ENCODE assay signal across 13 cellular contexts in the genomic region with DNA sequence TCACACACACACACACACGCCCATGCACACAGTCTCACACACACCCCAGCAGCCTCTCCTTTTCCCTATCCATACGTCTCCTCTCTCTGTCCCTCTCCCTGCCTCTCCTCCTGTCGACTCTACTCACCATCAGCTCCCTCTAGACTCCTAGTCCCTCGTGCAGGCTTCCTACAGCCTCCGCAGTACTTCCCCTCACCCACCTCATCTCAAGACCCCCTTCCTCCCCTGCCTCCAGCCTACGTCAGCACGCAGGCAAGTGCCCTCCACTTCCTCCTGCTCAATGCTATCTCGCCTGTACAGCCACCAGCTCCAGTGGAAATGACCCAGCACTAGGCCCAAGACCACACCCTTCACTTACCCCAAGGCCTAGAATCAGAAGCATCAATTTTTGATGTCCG. TPM values are rescaled to one million over a fixed set of nuclear protein-coding genes. Genes with fewer than 3 reads are reported as not detected.
DNase-seq lines count a peak whose midpoint lies in the region; ATAC-seq and TF ChIP-seq lines count a peak whose summit lies in the region.
"Had no signal": no experiment of that assay in that cellular context is flagged by ENCODE, and none has a peak within 500 bp of the region (broad histone marks: within the 10 kb centered on the region; RNA-seq: fewer than 3 reads in every experiment).

No MANE protein-coding gene starts in this region.

- peaks cover 6% of the 10 kb centered on the region for H3K9me3 Mint-ChIP-seq in activated naive CD4-positive, alpha-beta T cell treated with anti-CD3 and anti-CD28 coated beads, Interleukin-2, amount 10 ng/mL, durations not matched to agents 7 days and 5 days
- no peaks in the 10 kb centered on the region for H3K9me3 Mint-ChIP-seq in endodermal cell

- CTCF ChIA-PET in activated naive CD4-positive, alpha-beta T cell treated with anti-CD3 and anti-CD28 coated beads, Interleukin-2, amount 10 ng/mL, durations not matched to agents 7 days and 5 days (lab: Charles Lee), result interaction anchor here (1.1 kb wide), 1 partner anchor 20 kb away, joined by 5 read pairs; no protein-coding TSS in a partner anchor

- H3K27me3 ChIP-seq in endodermal cell (ENCODE audit: control insufficient read depth, insufficient read depth, low read length, poor library complexity, severe bottlenecking), result peaks cover 3% of the 10 kb centered on the region

- H3K36me3 ChIP-seq in endodermal cell (ENCODE audit: control insufficient read depth, insufficient read depth, low read length), result no peaks in the 10 kb centered on the region

- H3K27ac Mint-ChIP-seq in activated naive CD4-positive, alpha-beta T cell treated with anti-CD3 and anti-CD28 coated beads, Interleukin-2, amount 10 ng/mL, durations not matched to agents 7 days and 5 days, result peak overlapping the region; percentile 94
- H3K27ac Mint-ChIP-seq in endodermal cell, result no peak overlapping the region

- ATAC-seq in GM21576 (IDR thresholded peaks at IDR 0.05; ENCODE audit: unreplicated experiment), result no peak

- H3K9ac ChIP-seq in endodermal cell (ENCODE audit: extremely low read depth, low read length, poor library complexity, severe bottlenecking), result no peak overlapping the region
- H3K9ac ChIP-seq: SK-N-SH had no signal

- TF ChIP-seq CTCF in endodermal cell (conservative IDR thresholded peaks at IDR 0.05), result no peak

- H3K9me3 ChIP-seq in endodermal cell (ENCODE audit: control insufficient read depth, low read length), result no peaks in the 10 kb centered on the region
- H3K9me3 ChIP-seq: SK-N-SH had no signal

- peak overlapping the region; percentile 71 for H3K4me3 Mint-ChIP-seq in activated naive CD4-positive, alpha-beta T cell treated with anti-CD3 and anti-CD28 coated beads, Interleukin-2, amount 10 ng/mL, durations not matched to agents 7 days and 5 days
- H3K4me3 Mint-ChIP-seq in endodermal cell, result no peak overlapping the region

- no peak overlapping the region for H3K4me3 ChIP-seq in endodermal cell (ENCODE audit: low read length)
- H3K4me3 ChIP-seq: dorsolateral prefrontal cortex had no signal

- peaks cover 27% of the 10 kb centered on the region for H3K36me3 Mint-ChIP-seq in activated naive CD4-positive, alpha-beta T cell treated with anti-CD3 and anti-CD28 coated beads, Interleukin-2, amount 10 ng/mL, durations not matched to agents 7 days and 5 days
- no peaks in the 10 kb centered on the region for H3K36me3 Mint-ChIP-seq in endodermal cell (ENCODE audit: low read depth)

- no peak for DNase-seq in activated naive CD4-positive, alpha-beta T cell treated with anti-CD3 and anti-CD28 coated beads, Interleukin-2, amount 10 ng/mL, durations not matched to agents 7 days and 5 days
- DNase-seq in activated naive CD4-positive, alpha-beta T cell treated with Interleukin-2 at 50 U/mL for 16 hours, result no peak
- DNase-seq in UCSD-AML1 (lab: John Stamatoyannopoulos, UW; ENCODE audit: unreplicated experiment), result peak; percentile 71
- DNase-seq in endodermal cell, result peak; percentile 17
- no peak for DNase-seq in NCI-H187 (lab: John Stamatoyannopoulos, UW)
- no peak for DNase-seq in islet precursor cell
- DNase-seq in A172 (ENCODE audit: low spot score), result no peak
- DNase-seq: aorta, dorsolateral prefrontal cortex, foreskin keratinocyte, NCI-H2081 treated with DMSO at 0.1 percent for 48 hours, SK-N-SH had no signal

- H3K27me3 Mint-ChIP-seq in activated naive CD4-positive, alpha-beta T cell treated with anti-CD3 and anti-CD28 coated beads, Interleukin-2, amount 10 ng/mL, durations not matched to agents 7 days and 5 days, result no peaks in the 10 kb centered on the region
- H3K27me3 Mint-ChIP-seq in endodermal cell (ENCODE audit: insufficient read depth), result peaks cover 2% of the 10 kb centered on the region

- no peaks in the 10 kb centered on the region for H3K4me1 ChIP-seq in endodermal cell (ENCODE audit: control insufficient read depth, insufficient read depth, low read length)
- H3K4me1 ChIP-seq: foreskin keratinocyte had no signal

- H3K4me1 Mint-ChIP-seq in activated naive CD4-positive, alpha-beta T cell treated with anti-CD3 and anti-CD28 coated beads, Interleukin-2, amount 10 ng/mL, durations not matched to agents 7 days and 5 days, result peaks cover 67% of the 10 kb centered on the region
- peaks cover 8% of the 10 kb centered on the region for H3K4me1 Mint-ChIP-seq in endodermal cell

- no peak overlapping the region for H3K27ac ChIP-seq in endodermal cell (ENCODE audit: low read depth, low read length)
- H3K27ac ChIP-seq: foreskin keratinocyte had no signal

- WGBS in endodermal cell (ENCODE audit: insufficient coverage in 1 of 2, insufficient read length in 1 of 2), 2 experiments, result 78 to 95% methylated on average over 8 to 9 of the region's 9 CpGs

RNA-seq across cellular contexts. Expression of gene TREML2, which starts 0.8 kb away (rescaled TPM):
- not detected for total RNA-seq in endodermal cell
- polyA plus RNA-seq in endodermal cell (2013, experiment 1 of 2), result not detected
- not detected for polyA plus RNA-seq in endodermal cell (2013, experiment 2 of 2)
- not detected in 2 replicates for total RNA-seq in A172 (2014; rRNA removed; shearing (Covaris generic))
- polyA plus RNA-seq: SK-N-SH had no signal

RNA-seq across cellular contexts. Expression of gene TREML4, which starts 26.4 kb away (rescaled TPM):
- not detected for total RNA-seq in endodermal cell
- polyA plus RNA-seq in endodermal cell (2013, experiment 1 of 2), result not detected
- polyA plus RNA-seq in endodermal cell (2013, experiment 2 of 2), result not detected
- not detected in 2 replicates for total RNA-seq in A172 (2014; rRNA removed; shearing (Covaris generic))
- total RNA-seq: foreskin keratinocyte had no signal
- polyA plus RNA-seq: aorta, foreskin keratinocyte, SK-N-SH had no signal

RNA-seq across cellular contexts. Expression of gene TREM2, which starts 38.9 kb away (rescaled TPM):
- total RNA-seq in endodermal cell, result not detected
- not detected for polyA plus RNA-seq in endodermal cell (2013, experiment 1 of 2)
- not detected for polyA plus RNA-seq in endodermal cell (2013, experiment 2 of 2)
- total RNA-seq in A172 (2014; rRNA removed; shearing (Covaris generic)), result not detected in 2 replicates
- polyA plus RNA-seq: SK-N-SH had no signal

RNA-seq across cellular contexts. Expression of gene TREML1, which starts 47.6 kb away (rescaled TPM):
- under 1 TPM; 0.31 to 0.53 TPM for total RNA-seq in endodermal cell
- polyA plus RNA-seq in endodermal cell (2013, experiment 1 of 2), result not detected
- polyA plus RNA-seq in endodermal cell (2013, experiment 2 of 2), result not detected
- not detected in 2 replicates for total RNA-seq in A172 (2014; rRNA removed; shearing (Covaris generic))
- polyA plus RNA-seq: aorta, SK-N-SH had no signal

Comparison
In these comparisons a context has a peak if more than half of its experiments do, and no peak if none do; other contexts are left out.
1. DNase-seq: peak in UCSD-AML1 (single experiment) and endodermal cell (single experiment); none in activated naive CD4-positive, alpha-beta T cell treated with anti-CD3 and anti-CD28 coated beads, Interleukin-2, amount 10 ng/mL, durations not matched to agents 7 days and 5 days (single experiment), activated naive CD4-positive, alpha-beta T cell treated with Interleukin-2 at 50 U/mL for 16 hours (single experiment), NCI-H187 (0 of 2), islet precursor cell (single experiment) and A172 (single experiment).